Comparison of ENCODE assay signal across 26 cellular contexts in genomic region chr17:75822800-75823166, GRCh38. TPM values are rescaled to one million over a fixed set of nuclear protein-coding genes. Genes with fewer than 3 reads are reported as not detected.
DNase-seq lines count a peak whose midpoint lies in the region; ATAC-seq and TF ChIP-seq lines count a peak whose summit lies in the region.
"Had no signal": no experiment of that assay in that cellular context is flagged by ENCODE, and none has a peak within 500 bp of the region (broad histone marks: within the 10 kb centered on the region; RNA-seq: fewer than 3 reads in every experiment).

No MANE protein-coding gene starts in this region.

- TF ChIP-seq CTCF in GM23338 (conservative IDR thresholded peaks at IDR 0.05; ENCODE audit: low read depth in 2 of 2): no peak

- no peaks in the 10 kb centered on the region for H3K27me3 ChIP-seq in stomach smooth muscle (ENCODE audit: control insufficient read depth in 1 of 2, insufficient read depth in 2 of 2, low read length in 2 of 2)
- no peaks in the 10 kb centered on the region for H3K27me3 ChIP-seq in GM23338 (ENCODE audit: insufficient read depth)
- H3K27me3 ChIP-seq: adrenal gland, brain microvascular endothelial cell, thyroid gland, vagina had no signal

- no peaks in the 10 kb centered on the region for H3K9me2 ChIP-seq in GM23338 (ENCODE audit: insufficient read depth)

- H3K9ac ChIP-seq in stomach smooth muscle (ENCODE audit: low read length in 2 of 2): no peak overlapping the region
- H3K9ac ChIP-seq: KMS-11 had no signal

- peaks cover 43 to 55% of the 10 kb centered on the region in 2 donors for H3K36me3 ChIP-seq in stomach smooth muscle (ENCODE audit: control insufficient read depth in 2 of 2, insufficient read depth in 2 of 2, low read length in 2 of 2)
- H3K36me3 ChIP-seq in GM23338 (ENCODE audit: insufficient read depth): no peaks in the 10 kb centered on the region; the same call in none of the 2 replicates

- H3K27me3 Mint-ChIP-seq in activated T-cell treated with anti-CD3 and anti-CD28 coated beads, Interleukin-2, amount 50 U/mL, for 24 hours: no peaks in the 10 kb centered on the region
- H3K27me3 Mint-ChIP-seq in T-helper 17 cell (no peaks in the 10 kb centered on the region), GM23338 (ENCODE audit: insufficient read depth, low read depth, poor library complexity) (peaks cover 4% of the 10 kb centered on the region)
- H3K27me3 Mint-ChIP-seq: CD8-positive, alpha-beta memory T cell; effector memory CD8-positive, alpha-beta T cell; stimulated activated naive CD8-positive, alpha-beta T cell treated with anti-CD3 and anti-CD28 coated beads, Interleukin-15, Interleukin-2, amounts not matched to agents 100 ng/mL and 50 ng/mL, for 24 hours had no signal

- no peak for DNase-seq in activated T-cell treated with anti-CD3 and anti-CD28 coated beads, Interleukin-2, amount 50 U/mL, for 24 hours
- DNase-seq in activated T-cell treated with anti-CD3 and anti-CD28 coated beads, Interleukin-2, amount 50 U/mL, for 1 hour: no peak
- DNase-seq in T-helper 17 cell: no peak
- DNase-seq in left lobe of liver (ENCODE audit: low spot score): no peak
- no peak for DNase-seq in GM23338 (ENCODE audit: low spot score)
- DNase-seq: activated T-cell treated with anti-CD3 and anti-CD28 coated beads, Interleukin-2, amount 50 U/mL, for 72 hours; brain microvascular endothelial cell; DMS 273 treated with DMSO at 0.1 percent for 48 hours; EL; hippocampal formation; NCI-H524; stimulated activated CD4-positive, alpha-beta T cell treated with anti-CD3 and anti-CD28 coated beads, Interleukin-1b, Interleukin-23, amount 100 ng/mL, for 48 hours had no signal

- no peak overlapping the region for H2AFZ ChIP-seq in GM23338

- ATAC-seq in T-helper 17 cell: no peak
- peak; percentile 31 for ATAC-seq in left lobe of liver
- no peak for ATAC-seq in GM21360 (IDR thresholded peaks at IDR 0.05; ENCODE audit: unreplicated experiment)
- no peak for ATAC-seq in HG03469 (IDR thresholded peaks at IDR 0.05; ENCODE audit: unreplicated experiment)
- no peak for ATAC-seq in GM23338

- H3K4me2 ChIP-seq in GM23338: no peak overlapping the region
- H3K4me2 ChIP-seq: KMS-11, smooth muscle cell had no signal

- H3F3A ChIP-seq in GM23338 (replicated peaks; ENCODE audit: low read depth): peaks cover 15% of the 10 kb centered on the region; the same call in 1 of the 2 replicates

- H3K4me3 ChIP-seq in stomach smooth muscle (ENCODE audit: low read length in 2 of 2) (no peak overlapping the region), GM23338 (no peak overlapping the region)
- H3K4me3 ChIP-seq: adrenal gland, HAP-1, smooth muscle cell, thyroid gland, vagina had no signal

- peaks cover 74% of the 10 kb centered on the region for H3K36me3 Mint-ChIP-seq in activated T-cell treated with anti-CD3 and anti-CD28 coated beads, Interleukin-2, amount 50 U/mL, for 24 hours (ENCODE audit: low read depth)
- peaks cover 4% of the 10 kb centered on the region for H3K36me3 Mint-ChIP-seq in T-helper 17 cell (ENCODE audit: low read depth)
- H3K36me3 Mint-ChIP-seq in GM23338 (ENCODE audit: low read depth): peaks cover 41% of the 10 kb centered on the region

- H3K9me3 ChIP-seq in T-helper 17 cell (ENCODE audit: control insufficient read depth, low read length, poor library complexity, severe bottlenecking) (no peaks in the 10 kb centered on the region), stomach smooth muscle (ENCODE audit: control insufficient read depth in 2 of 2, low read length in 2 of 2) (no peaks in the 10 kb centered on the region)
- H3K9me3 ChIP-seq: adrenal gland, HAP-1, thyroid gland, vagina had no signal

- H3K4me1 ChIP-seq in stomach smooth muscle (ENCODE audit: control insufficient read depth, insufficient read depth, low read length): peaks cover 15% of the 10 kb centered on the region
- peaks cover 9% of the 10 kb centered on the region for H3K4me1 ChIP-seq in GM23338 (ENCODE audit: insufficient read depth)
- H3K4me1 ChIP-seq: HAP-1 had no signal

- peaks cover 30% of the 10 kb centered on the region for H3K4me1 Mint-ChIP-seq in activated T-cell treated with anti-CD3 and anti-CD28 coated beads, Interleukin-2, amount 50 U/mL, for 24 hours (ENCODE audit: low read depth)
- peaks cover 26% of the 10 kb centered on the region for H3K4me1 Mint-ChIP-seq in T-helper 17 cell
- H3K4me1 Mint-ChIP-seq in GM23338: peaks cover 5% of the 10 kb centered on the region; the same call in 2 of the 3 replicates

- H3K27ac Mint-ChIP-seq in activated T-cell treated with anti-CD3 and anti-CD28 coated beads, Interleukin-2, amount 50 U/mL, for 24 hours: peak overlapping the region; percentile 55
- H3K27ac Mint-ChIP-seq in T-helper 17 cell (peak overlapping the region; percentile 90), GM23338 (no peak overlapping the region)

- no peaks in the 10 kb centered on the region for H3K79me2 ChIP-seq in GM23338 (replicated peaks; ENCODE audit: insufficient read depth)

- H4K20me1 ChIP-seq in GM23338 (replicated peaks; ENCODE audit: insufficient read depth): no peaks in the 10 kb centered on the region; the same call in 1 of the 2 replicates

- peak overlapping the region; percentile 41 for H3K27ac ChIP-seq in stomach smooth muscle (ENCODE audit: low read length)
- H3K27ac ChIP-seq in GM23338 (ENCODE audit: low read depth): no peak overlapping the region
- H3K27ac ChIP-seq: brain microvascular endothelial cell, HL-60, KMS-11, thyroid gland, vagina had no signal

- H3K9me3 Mint-ChIP-seq in activated T-cell treated with anti-CD3 and anti-CD28 coated beads, Interleukin-2, amount 50 U/mL, for 24 hours: no peaks in the 10 kb centered on the region
- H3K9me3 Mint-ChIP-seq in GM23338: no peaks in the 10 kb centered on the region
- H3K9me3 Mint-ChIP-seq: activated T-cell treated with anti-CD3 and anti-CD28 coated beads, Interleukin-2, amount 50 U/mL, for 72 hours; CD8-positive, alpha-beta memory T cell; effector memory CD8-positive, alpha-beta T cell; nephron; stimulated activated naive CD8-positive, alpha-beta T cell treated with anti-CD3 and anti-CD28 coated beads, Interleukin-15, Interleukin-2, amounts not matched to agents 100 ng/mL and 50 ng/mL, for 24 hours had no signal

- H3K4me3 Mint-ChIP-seq in activated T-cell treated with anti-CD3 and anti-CD28 coated beads, Interleukin-2, amount 50 U/mL, for 24 hours: no peak overlapping the region
- no peak overlapping the region for H3K4me3 Mint-ChIP-seq in T-helper 17 cell
- H3K4me3 Mint-ChIP-seq in GM23338: no peak overlapping the region
- H3K4me3 Mint-ChIP-seq: activated T-cell treated with anti-CD3 and anti-CD28 coated beads, Interleukin-2, amount 50 U/mL, for 72 hours; nephron; stimulated activated naive CD8-positive, alpha-beta T cell treated with anti-CD3 and anti-CD28 coated beads, Interleukin-15, Interleukin-2, amounts not matched to agents 100 ng/mL and 50 ng/mL, for 24 hours had no signal

TF ChIP-seq in GM23338, 12 proteins besides CTCF, POLR2A, EP300 and RAD21 (continues in another document):
- TF ChIP-seq POLR2AphosphoS5 (IDR thresholded peaks at IDR 0.05; ENCODE audit: low read depth): no peak
- no peak for TF ChIP-seq EZH2phosphoT487 (IDR thresholded peaks at IDR 0.05; ENCODE audit: unreplicated experiment)
- no peak for TF ChIP-seq STAT1 (IDR thresholded peaks at IDR 0.05; ENCODE audit: unreplicated experiment)
- TF ChIP-seq ZNF331 (CRISPR knock-in tag; IDR thresholded peaks at IDR 0.05; ENCODE audit: low read depth): no peak
- no peak for TF ChIP-seq ZNF114 (CRISPR knock-in tag; IDR thresholded peaks at IDR 0.05)

RNA-seq across cellular contexts. Expression of gene UNC13D, which starts 21.4 kb away (rescaled TPM):
- total RNA-seq in T-helper 17 cell (100 to 1,000 TPM; 164 TPM), left lobe of liver (10.8 TPM)
- total RNA-seq in GM23338 (2014; rRNA removed; shearing (Covaris generic)): 3.8 and 5.9 TPM in 2 replicates
- polyA plus RNA-seq in GM23338 (2016; fragmentation: Nextera tagmentation; extraction: Ambion mirVana): 10.5 and 10.8 TPM in 2 replicates

RNA-seq across cellular contexts. Expression of gene WBP2, which starts 32.4 kb away (rescaled TPM):
- 100 to 1,000 TPM in 1 of 2 donors, 10 to 100 TPM in 1; 86.0 to 114 TPM for total RNA-seq in T-helper 17 cell
- total RNA-seq in left lobe of liver: 68.3 TPM
- 34.9 and 36.2 TPM in 2 replicates for total RNA-seq in GM23338 (2014; rRNA removed; shearing (Covaris generic))
- polyA plus RNA-seq in GM23338 (2016; fragmentation: Nextera tagmentation; extraction: Ambion mirVana): 59.5 and 63.5 TPM in 2 replicates

RNA-seq across cellular contexts. Expression of gene UNK, which starts 38.2 kb away (rescaled TPM):
- total RNA-seq in T-helper 17 cell (10 to 100 TPM; 30.3 to 33.4 TPM), left lobe of liver (7.0 TPM)
- 65.2 and 67.0 TPM in 2 replicates for total RNA-seq in GM23338 (2014; rRNA removed; shearing (Covaris generic))
- polyA plus RNA-seq in GM23338 (2016; fragmentation: Nextera tagmentation; extraction: Ambion mirVana): 16.6 and 21.8 TPM in 2 replicates

RNA-seq across cellular contexts. Expression of gene TRIM47, which starts 55.6 kb away (rescaled TPM):
- 1 to 10 TPM; 4.5 to 9.4 TPM for total RNA-seq in T-helper 17 cell
- total RNA-seq in left lobe of liver: 24.3 TPM
- 9.9 and 12.5 TPM in 2 replicates for total RNA-seq in GM23338 (2014; rRNA removed; shearing (Covaris generic))
- 7.2 TPM in 2 replicates for polyA plus RNA-seq in GM23338 (2016; fragmentation: Nextera tagmentation; extraction: Ambion mirVana)

RNA-seq across cellular contexts. Expression of gene GALK1, which starts 57.8 kb away (rescaled TPM):
- total RNA-seq in T-helper 17 cell (1 to 10 TPM; 9.6 to 9.7 TPM), left lobe of liver (90.9 TPM)
- total RNA-seq in GM23338 (2014; rRNA removed; shearing (Covaris generic)): 30.5 TPM in 2 replicates
- 31.7 and 34.7 TPM in 2 replicates for polyA plus RNA-seq in GM23338 (2016; fragmentation: Nextera tagmentation; extraction: Ambion mirVana)

Comparison
In these comparisons a context has a peak if more than half of its experiments do, and no peak if none do; other contexts are left out.
1. RNA of gene UNC13D, which starts 21.4 kb away (total RNA-seq): 164 TPM in T-helper 17 cell; 10.8 TPM in left lobe of liver (single experiment) and 3.8 to 5.9 TPM in GM23338; every median in the first group is over 10 times any median in the second.